ENCODE assay signal across 1 cellular context in the genomic region with DNA sequence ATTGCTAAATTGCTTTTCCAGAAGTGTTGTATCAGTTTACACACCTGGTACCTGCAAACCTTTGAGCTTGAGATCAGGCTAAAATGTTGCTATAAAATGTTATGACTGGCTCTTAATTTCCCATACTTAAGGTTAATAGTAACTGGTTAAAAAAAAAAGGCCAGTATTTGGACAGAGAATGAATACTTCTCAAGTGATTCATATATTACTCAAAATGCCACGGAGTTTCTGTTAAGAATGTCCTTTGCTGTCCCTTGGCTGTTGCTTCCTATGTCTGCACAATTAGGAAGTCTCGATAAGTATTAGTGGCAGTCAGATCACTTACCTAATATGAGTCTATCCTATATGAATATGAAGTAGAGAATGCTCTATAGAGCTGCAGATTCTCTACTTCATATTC.
TF ChIP-seq lines count a peak whose summit lies in the region.

No MANE protein-coding gene starts in this region.

TF ChIP-seq in IMR-90, 13 proteins besides CTCF, POLR2A, EP300 and RAD21:
- TF ChIP-seq BHLHE40 (IDR thresholded peaks at IDR 0.05; ENCODE audit: low read depth, low read length) = no peak
- TF ChIP-seq MXI1 (IDR thresholded peaks at IDR 0.05; ENCODE audit: borderline replicate concordance, low read depth, low read length) = no peak
- no peak for TF ChIP-seq SMC3 (IDR thresholded peaks at IDR 0.05; ENCODE audit: low read depth, low read length)
- no peak for TF ChIP-seq RFX5 (IDR thresholded peaks at IDR 0.05; ENCODE audit: low read depth, low read length)
- TF ChIP-seq CHD1 (IDR thresholded peaks at IDR 0.05; ENCODE audit: low read depth, low read length) = no peak
- TF ChIP-seq MAZ (IDR thresholded peaks at IDR 0.05; ENCODE audit: borderline replicate concordance, low read depth, low read length) = no peak
- TF ChIP-seq CEBPB (IDR thresholded peaks at IDR 0.05; ENCODE audit: low read depth, low read length) = no peak
- no peak for TF ChIP-seq NFE2L2 (IDR thresholded peaks at IDR 0.05; ENCODE audit: low read depth, low read length)
- TF ChIP-seq FOS (IDR thresholded peaks at IDR 0.05; ENCODE audit: low read depth, low read length) = no peak
- TF ChIP-seq, protein P1, sequence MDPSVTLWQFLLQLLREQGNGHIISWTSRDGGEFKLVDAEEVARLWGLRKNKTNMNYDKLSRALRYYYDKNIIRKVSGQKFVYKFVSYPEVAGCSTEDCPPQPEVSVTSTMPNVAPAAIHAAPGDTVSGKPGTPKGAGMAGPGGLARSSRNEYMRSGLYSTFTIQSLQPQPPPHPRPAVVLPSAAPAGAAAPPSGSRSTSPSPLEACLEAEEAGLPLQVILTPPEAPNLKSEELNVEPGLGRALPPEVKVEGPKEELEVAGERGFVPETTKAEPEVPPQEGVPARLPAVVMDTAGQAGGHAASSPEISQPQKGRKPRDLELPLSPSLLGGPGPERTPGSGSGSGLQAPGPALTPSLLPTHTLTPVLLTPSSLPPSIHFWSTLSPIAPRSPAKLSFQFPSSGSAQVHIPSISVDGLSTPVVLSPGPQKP (IDR thresholded peaks at IDR 0.05; ENCODE audit: borderline replicate concordance, low read depth, low read length) = no peak
- TF ChIP-seq, protein P2, sequence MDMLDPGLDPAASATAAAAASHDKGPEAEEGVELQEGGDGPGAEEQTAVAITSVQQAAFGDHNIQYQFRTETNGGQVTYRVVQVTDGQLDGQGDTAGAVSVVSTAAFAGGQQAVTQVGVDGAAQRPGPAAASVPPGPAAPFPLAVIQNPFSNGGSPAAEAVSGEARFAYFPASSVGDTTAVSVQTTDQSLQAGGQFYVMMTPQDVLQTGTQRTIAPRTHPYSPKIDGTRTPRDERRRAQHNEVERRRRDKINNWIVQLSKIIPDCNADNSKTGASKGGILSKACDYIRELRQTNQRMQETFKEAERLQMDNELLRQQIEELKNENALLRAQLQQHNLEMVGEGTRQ (IDR thresholded peaks at IDR 0.05; ENCODE audit: low read depth, low read length) = no peak
- TF ChIP-seq MAFK (IDR thresholded peaks at IDR 0.05; ENCODE audit: low read depth, low read length) = no peak
- no peak for TF ChIP-seq RCOR1 (IDR thresholded peaks at IDR 0.05; ENCODE audit: insufficient replicate concordance, low read length)
